ENCODE assay signal across 8 cellular contexts in the genomic region with DNA sequence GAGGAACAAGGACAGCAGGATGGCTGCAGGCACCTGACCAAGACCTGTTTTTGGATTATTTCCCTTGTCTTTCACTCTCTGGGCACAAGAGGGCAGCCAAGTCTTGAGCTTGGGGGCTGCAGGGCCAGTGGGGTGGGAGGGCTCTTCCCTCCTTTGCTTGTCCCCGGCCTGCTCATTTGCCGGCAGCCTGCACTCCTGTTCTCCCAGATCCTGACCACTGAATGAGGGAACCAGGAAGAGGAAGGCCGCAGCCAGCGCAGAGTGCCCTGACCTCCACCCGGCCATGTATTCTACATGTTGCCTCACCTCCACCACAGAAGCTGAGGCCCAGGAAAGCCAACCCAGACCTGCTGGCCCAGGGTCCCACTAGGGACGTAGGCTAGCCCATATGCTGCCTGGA. TPM values are rescaled to one million over a fixed set of nuclear protein-coding genes. Genes with fewer than 3 reads are reported as not detected.
DNase-seq lines count a peak whose midpoint lies in the region; ATAC-seq and TF ChIP-seq lines count a peak whose summit lies in the region.

No MANE protein-coding gene starts in this region.

- H3K4me1 ChIP-seq in RWPE2 (ENCODE audit: insufficient read depth, poor library complexity, severe bottlenecking) (peaks cover 22% of the 10 kb centered on the region), osteoblast (ENCODE audit: insufficient read depth, low read length) (peaks cover 26% of the 10 kb centered on the region)

- no peaks in the 10 kb centered on the region for H3K79me2 ChIP-seq in osteoblast (ENCODE audit: insufficient read depth, low read length)

- no peaks in the 10 kb centered on the region for H4K20me1 ChIP-seq in osteoblast (ENCODE audit: insufficient read depth, low read length)

- DNase-seq in EH (ENCODE audit: low read depth) (peak; percentile 93), LoVo (ENCODE audit: low spot score) (peak; percentile 17), RWPE2 (ENCODE audit: low spot score) (no peak), osteoblast (ENCODE audit: insufficient read length, low spot score, missing footprints) (peak; percentile 89)
- no peak for DNase-seq in stimulated activated CD4-positive, alpha-beta T cell treated with anti-CD3 and anti-CD28 coated beads, Interleukin-4, amount 100 ng/mL, for 24 hours

- H3K27me3 ChIP-seq in RWPE2 (ENCODE audit: insufficient read depth, poor library complexity, severe bottlenecking) (no peaks in the 10 kb centered on the region), osteoblast (ENCODE audit: insufficient read depth, low read length) (peaks cover 11% of the 10 kb centered on the region)

- no peak overlapping the region for H3K4me3 ChIP-seq in RWPE2 (ENCODE audit: severe bottlenecking)
- H3K4me3 ChIP-seq in osteoblast (ENCODE audit: insufficient read depth, low read length) = no peak overlapping the region

- no peaks in the 10 kb centered on the region for H3K9me3 ChIP-seq in RWPE2 (ENCODE audit: severe bottlenecking)
- no peaks in the 10 kb centered on the region for H3K9me3 ChIP-seq in osteoblast (ENCODE audit: low read depth, low read length)

- H2AFZ ChIP-seq in osteoblast (ENCODE audit: low read length) = peak overlapping the region; percentile 86

- H3K36me3 ChIP-seq in RWPE2 (ENCODE audit: low read depth) (no peaks in the 10 kb centered on the region), osteoblast (ENCODE audit: insufficient read depth, low read length) (no peaks in the 10 kb centered on the region)

- H3K4me2 ChIP-seq in osteoblast (ENCODE audit: insufficient read depth, low read length) = peak overlapping the region; percentile 36

- peak; percentile 61 for ATAC-seq in RWPE2 (ENCODE audit: low read depth)
- peak; percentile 60 for ATAC-seq in esophagus mucosa
- ATAC-seq in GM18873 (IDR thresholded peaks at IDR 0.05; ENCODE audit: low FRiP score, unreplicated experiment) = no peak
- ATAC-seq in HG03135 (IDR thresholded peaks at IDR 0.05; ENCODE audit: unreplicated experiment) = no peak

- H3K27ac ChIP-seq in RWPE2 (ENCODE audit: poor library complexity, severe bottlenecking) (peak overlapping the region; percentile 47), osteoblast (ENCODE audit: low read depth, low read length) (peak overlapping the region; percentile 60)

- TF ChIP-seq CTCF in RWPE2 (IDR thresholded peaks at IDR 0.05; ENCODE audit: poor library complexity, severe bottlenecking) (peak; percentile 89), osteoblast (IDR thresholded peaks at IDR 0.05; ENCODE audit: extremely low read depth, low read depth, low read length) (peak; percentile 85)

RNA-seq across cellular contexts. Expression of gene NNMT, which starts 15.5 kb away (rescaled TPM):
- total RNA-seq in esophagus mucosa (16.8 TPM), osteoblast (1,091 and 1,196 TPM in 2 replicates)

Comparison
In these comparisons a context has a peak if more than half of its experiments do, and no peak if none do; other contexts are left out.
1. DNase-seq: peak in EH (single experiment), LoVo (single experiment) and osteoblast (single experiment); none in RWPE2 (single experiment) and stimulated activated CD4-positive, alpha-beta T cell treated with anti-CD3 and anti-CD28 coated beads, Interleukin-4, amount 100 ng/mL, for 24 hours (single experiment).
2. ATAC-seq: peak in RWPE2 (single experiment) and esophagus mucosa (single experiment); none in GM18873 (single experiment) and HG03135 (single experiment).
3. RNA of gene NNMT, which starts 15.5 kb away (total RNA-seq): 1,091 to 1,196 TPM in osteoblast; 16.8 TPM in esophagus mucosa (single experiment); every median in the first group is over 10 times any median in the second.